In genomic region chr11:14335712-14336111, GRCh38 we compare ENCODE assay signal across 15 cellular contexts. TPM values are rescaled to one million over a fixed set of nuclear protein-coding genes. Genes with fewer than 3 reads are reported as not detected.
DNase-seq lines count a peak whose midpoint lies in the region; ATAC-seq, FAIRE-seq and TF ChIP-seq lines count a peak whose summit lies in the region.
"Had no signal": no experiment of that assay in that cellular context is flagged by ENCODE, and none has a peak within 500 bp of the region (broad histone marks: within the 10 kb centered on the region; RNA-seq: fewer than 3 reads in every experiment).

No MANE protein-coding gene starts in this region.

- H3K27me3 Mint-ChIP-seq in natural killer cell treated with Interleukin-12 subunit alpha and Interleukin-12 subunit beta and Interleukin-15 and Interleukin-18, amount 100 ng/mL, for 72 hours: no peaks in the 10 kb centered on the region
- H3K27me3 Mint-ChIP-seq in type B pancreatic cell: no peaks in the 10 kb centered on the region

- SMC1A ChIA-PET in GM12878 (lab: Charles Lee; ENCODE audit: uncharacterized antibody, unreplicated experiment): interaction anchor here (0.9 to 4.4 kb wide), 12 partner anchors 7 to 82 kb away, joined by 3 to 43 read pairs (median 4); no protein-coding TSS in a partner anchor

- H3K36me3 ChIP-seq in HUES64 (ENCODE audit: insufficient read depth, low read length) (no peaks in the 10 kb centered on the region), GM12878 (ENCODE audit: control insufficient read depth in 2 of 2, insufficient read depth in 2 of 2, low read length in 1 of 2) (no peaks in the 10 kb centered on the region)
- H3K36me3 ChIP-seq: right lobe of liver had no signal

- BruUV-seq in GM12878 (replicated peaks; lab: Mats Ljungman, UMichigan): no TSS peak

- H3K4me1 Mint-ChIP-seq in natural killer cell treated with Interleukin-12 subunit alpha and Interleukin-12 subunit beta and Interleukin-15 and Interleukin-18, amount 100 ng/mL, for 72 hours (ENCODE audit: low read depth in 2 of 2): peaks cover 51% of the 10 kb centered on the region in 2 donors
- H3K4me1 Mint-ChIP-seq in type B pancreatic cell (ENCODE audit: unreplicated experiment): peaks cover 7% of the 10 kb centered on the region

- H3K27ac ChIP-seq in HUES64 (ENCODE audit: low read depth, low read length) (peak overlapping the region; percentile 64), GM12878 (ENCODE audit: control insufficient read depth, insufficient read depth) (peak overlapping the region; percentile 64)
- H3K27ac ChIP-seq: right lobe of liver had no signal

- no peak for TF ChIP-seq EP300 in GM12878 (IDR thresholded peaks at IDR 0.05; ENCODE audit: borderline replicate concordance in 1 of 2, control insufficient read depth in 1 of 2, low read depth in 2 of 2, low read length in 2 of 2)

- WGBS in HUES64: 33% methylated on average over 1 of the region's 1 CpG
- WGBS in GM12878 (ENCODE audit: insufficient coverage, insufficient replicate concordance, low lambda C conversion rate, missing lambda C conversion rate): 71% methylated on average over 1 of the region's 1 CpG

- H3K4me3 Mint-ChIP-seq in natural killer cell treated with Interleukin-12 subunit alpha and Interleukin-12 subunit beta and Interleukin-15 and Interleukin-18, amount 100 ng/mL, for 72 hours: peak overlapping the region; percentile 56
- H3K4me3 Mint-ChIP-seq in type B pancreatic cell: no peak overlapping the region

- no peak for TF ChIP-seq CTCF in GM12865 (IDR thresholded peaks at IDR 0.05; ENCODE audit: insufficient read depth, low read depth, low read length, missing control alignments)
- no peak for TF ChIP-seq CTCF in GM12878 (IDR thresholded peaks at IDR 0.05 in 2 of 3, conservative IDR thresholded peaks at IDR 0.05 in 1 of 3; ENCODE audit: control insufficient read depth in 2 of 3, extremely low read depth in 1 of 3, insufficient read depth in 1 of 3, low read depth in 3 of 3, low read length in 3 of 3)
- no peak for TF ChIP-seq CTCF in type B pancreatic cell (conservative IDR thresholded peaks at IDR 0.05)

- TF ChIP-seq RAD21 in GM12878 (IDR thresholded peaks at IDR 0.05; ENCODE audit: insufficient read depth, low read depth, low read length): no peak

- H3K4me1 ChIP-seq in HUES64 (ENCODE audit: insufficient read depth, low read length) (peaks cover 84% of the 10 kb centered on the region), GM12878 (ENCODE audit: control insufficient read depth, insufficient read depth, low read length) (peaks cover 27% of the 10 kb centered on the region; the same call in 1 of the 2 replicates)
- H3K4me1 ChIP-seq: right lobe of liver had no signal

- in situ Hi-C loops in GM12878 (cut with MboI): no loop called here

- peaks cover 9% of the 10 kb centered on the region for H3K9me3 Mint-ChIP-seq in natural killer cell treated with Interleukin-12 subunit alpha and Interleukin-12 subunit beta and Interleukin-15 and Interleukin-18, amount 100 ng/mL, for 72 hours
- H3K9me3 Mint-ChIP-seq in type B pancreatic cell: peaks cover 9% of the 10 kb centered on the region

- ATAC-seq in GM12878 (no peak), HG02678 (IDR thresholded peaks at IDR 0.05; ENCODE audit: unreplicated experiment) (no peak)
- ATAC-seq in natural killer cell treated with Interleukin-12 subunit alpha and Interleukin-12 subunit beta and Interleukin-15 and Interleukin-18, amount 100 ng/mL, for 72 hours: no peak

- H3K9me3 ChIP-seq in HUES64 (ENCODE audit: insufficient read depth, low read depth, low read length) (peaks cover 8% of the 10 kb centered on the region; the same call in 1 of the 2 replicates), GM12878 (replicated peaks; ENCODE audit: control insufficient read depth, insufficient read depth, low read length) (peaks cover 21% of the 10 kb centered on the region)
- H3K9me3 ChIP-seq: right lobe of liver had no signal

- FAIRE-seq in GM12878 (lab: Jason Lieb, UNC): no peak

- H3K27me3 ChIP-seq in HUES64 (ENCODE audit: insufficient read depth, low read length): no peaks in the 10 kb centered on the region
- H3K27me3 ChIP-seq in GM12878 (replicated peaks in 1 of 2; ENCODE audit: control insufficient read depth in 2 of 2, insufficient read depth in 2 of 2, low read length in 1 of 2): no peaks in the 10 kb centered on the region
- H3K27me3 ChIP-seq: right lobe of liver had no signal

- intact Hi-C loops in GM12878 (cut with micrococcal nuclease; ENCODE audit: unreplicated experiment): no loop called here

- H3K4me3 ChIP-seq in GM12865 (ENCODE audit: low read depth, low read length) (peak overlapping the region; percentile 3; the same call in 1 of the 2 replicates), HUES64 (ENCODE audit: low read length) (no peak overlapping the region), GM12878 (0 out of 2 replicates have a peak overlapping the region, but pooled peaks have one; percentile 51)
- H3K4me3 ChIP-seq: right lobe of liver had no signal

- CTCF ChIA-PET in GM12878 (lab: Yijun Ruan, JAX) (interaction anchor here (0.8 to 2.5 kb wide), 6 partner anchors 11 to 28 kb away, joined by 3 to 10 read pairs (median 4); no protein-coding TSS in a partner anchor), HEK293T (lab: Yijun Ruan, JAX) (no interaction called here)

- peaks cover 15% of the 10 kb centered on the region for H3K36me3 Mint-ChIP-seq in natural killer cell treated with Interleukin-12 subunit alpha and Interleukin-12 subunit beta and Interleukin-15 and Interleukin-18, amount 100 ng/mL, for 72 hours
- H3K36me3 Mint-ChIP-seq in type B pancreatic cell: peaks cover 12% of the 10 kb centered on the region
- H3K36me3 Mint-ChIP-seq: CD4-positive, CD25-positive, alpha-beta regulatory T cell had no signal

- RAD21 ChIA-PET in GM12878 (lab: Charles Lee; ENCODE audit: unreplicated experiment): interaction anchor here (0.5 to 2.6 kb wide), 7 partner anchors 8 to 31 kb away, joined by 3 to 9 read pairs (median 4); no protein-coding TSS in a partner anchor

- no peak overlapping the region for H3K9ac ChIP-seq in HUES64 (ENCODE audit: low read depth, low read length)
- no peak overlapping the region for H3K9ac ChIP-seq in GM12878 (ENCODE audit: control insufficient read depth, insufficient read depth, low read length)

- peaks cover 95% of the 10 kb centered on the region for H3K79me2 ChIP-seq in GM12878 (ENCODE audit: control insufficient read depth, insufficient read depth, low read length)

- peak overlapping the region; percentile 69 to 89 for H3K27ac Mint-ChIP-seq in natural killer cell treated with Interleukin-12 subunit alpha and Interleukin-12 subunit beta and Interleukin-15 and Interleukin-18, amount 100 ng/mL, for 72 hours
- no peak overlapping the region for H3K27ac Mint-ChIP-seq in type B pancreatic cell
- H3K27ac Mint-ChIP-seq: CD4-positive, CD25-positive, alpha-beta regulatory T cell had no signal

- DNase-seq in GM12865 (ENCODE audit: low read depth): no peak
- no peak for DNase-seq in GM12878 (ENCODE audit: low read depth, low spot score)
- DNase-seq in natural killer cell treated with Interleukin-12 subunit alpha and Interleukin-12 subunit beta and Interleukin-15 and Interleukin-18, amount 100 ng/mL, for 72 hours (ENCODE audit: low spot score): no peak
- no peak for DNase-seq in type B pancreatic cell (ENCODE audit: extremely low spot score, unreplicated experiment)
- no peak for DNase-seq in HEK293T (ENCODE audit: extremely low spot score)
- DNase-seq in nucleus accumbens (lab: John Stamatoyannopoulos, UW): no peak
- DNase-seq: CD4-positive, CD25-positive, alpha-beta regulatory T cell; effector CD4-positive, alpha-beta T cell; EL; foreskin fibroblast; NCI-H1930; NCI-H748 treated with DMSO at 0.1 percent for 48 hours; right lobe of liver had no signal

- POLR2A ChIA-PET in GM12878 (lab: Charles Lee): interaction anchor here (0.7 to 1.7 kb wide), 5 partner anchors 11 to 27 kb away, joined by 3 to 7 read pairs (median 4); no protein-coding TSS in a partner anchor
- POLR2A ChIA-PET in HEK293T (lab: Yijun Ruan, JAX): no interaction called here

- no peaks in the 10 kb centered on the region for H4K20me1 ChIP-seq in GM12878 (ENCODE audit: control insufficient read depth, insufficient read depth)

- no peak overlapping the region for H2AFZ ChIP-seq in GM12878 (ENCODE audit: control insufficient read depth, low read depth, low read length)

- TF ChIP-seq POLR2A in GM12878 (IDR thresholded peaks at IDR 0.05; ENCODE audit: low read depth, low read length): no peak

- peak overlapping the region; percentile 17; the same call in 1 of the 2 replicates for H3K4me2 ChIP-seq in GM12878 (ENCODE audit: control insufficient read depth, insufficient read depth)

TF ChIP-seq in HEK293T, 16 proteins besides CTCF, POLR2A, EP300 and RAD21:
- TF ChIP-seq ZNF384 (IDR thresholded peaks at IDR 0.05): no peak
- TF ChIP-seq FOXM1 (IDR thresholded peaks at IDR 0.05; ENCODE audit: borderline replicate concordance): no peak
- TF ChIP-seq LEF1 (IDR thresholded peaks at IDR 0.05; ENCODE audit: borderline replicate concordance): no peak
- no peak for TF ChIP-seq SP1 (IDR thresholded peaks at IDR 0.05)
- no peak for TF ChIP-seq FOXK2 (IDR thresholded peaks at IDR 0.05)
- TF ChIP-seq TARDBP (IDR thresholded peaks at IDR 0.05): no peak
- no peak for TF ChIP-seq ELF4 (IDR thresholded peaks at IDR 0.05)
- TF ChIP-seq L3MBTL2 (conservative IDR thresholded peaks at IDR 0.05): no peak

RNA-seq across cellular contexts. Expression of gene RRAS2, which starts 23.3 kb away (rescaled TPM):
- polyA plus RNA-seq in HUES64 (2013, experiment 1 of 2): 114 TPM
- 116 TPM for polyA plus RNA-seq in HUES64 (2013, experiment 2 of 2)
- total RNA-seq in GM12878 (2013; cell fraction: nucleolus; rRNA removed): 36.5 and 45.1 TPM in 2 replicates
- total RNA-seq in GM12878 (2014; rRNA removed) (46.9 and 53.9 TPM in 2 replicates), GM12878 (2014; rRNA removed; fragmentation: Illumina TruSeq; extraction: Trizol) (45.8 and 49.2 TPM in 2 replicates), GM12878 (2021) (51.3 and 52.2 TPM in 2 replicates), type B pancreatic cell (ENCODE audit: low replicate concordance) (36.0 and 41.2 TPM in 2 replicates)
- 21.4 TPM for polyA plus RNA-seq in GM12878 (2011; ENCODE audit: low read depth)
- polyA plus RNA-seq in GM12878 (2011; rRNA removed) (66.3 and 111 TPM in 2 replicates), GM12878 (2014; fragmentation: Illumina TruSeq; extraction: Trizol) (72.4 and 86.7 TPM in 2 replicates), GM12878 (2014; fragmentation: Nextera tagmentation; extraction: Ambion mirVana) (10 to 100 TPM; 26.9 to 33.3 TPM), GM12878 (2014; rRNA removed) (37.4 and 41.8 TPM in 2 replicates), GM12878 (2016; fragmentation: Nextera tagmentation; extraction: Ambion mirVana) (10 to 100 TPM; 40.0 to 45.0 TPM)
- polyA plus RNA-seq in GM12878 (2011; cell fraction: cytosol; rRNA removed): 19.5 and 19.9 TPM in 2 replicates
- polyA plus RNA-seq in GM12878 (2011; cell fraction: nucleus; rRNA removed): 17.0 and 21.5 TPM in 2 replicates
- 34.4 and 46.5 TPM in 2 replicates for polyA plus RNA-seq in GM12878 (2012)
- 17.7 and 26.6 TPM in 2 replicates for polyA minus RNA-seq in GM12878 (2011; rRNA and poly(A)+ RNA removed)
- 15.4 and 16.7 TPM in 2 replicates for polyA minus RNA-seq in GM12878 (2011; cell fraction: cytosol; rRNA and poly(A)+ RNA removed)
- 12.6 and 20.9 TPM in 2 replicates for polyA minus RNA-seq in GM12878 (2011; cell fraction: nucleus; rRNA and poly(A)+ RNA removed)
- total RNA-seq in natural killer cell treated with Interleukin-12 subunit alpha and Interleukin-12 subunit beta and Interleukin-15 and Interleukin-18, amount 100 ng/mL, for 72 hours: 100 to 1,000 TPM in 1 of 2 donors, 10 to 100 TPM in 1; 97.3 to 141 TPM
